Comparison of ENCODE assay signal across 8 cellular contexts in the genomic region with DNA sequence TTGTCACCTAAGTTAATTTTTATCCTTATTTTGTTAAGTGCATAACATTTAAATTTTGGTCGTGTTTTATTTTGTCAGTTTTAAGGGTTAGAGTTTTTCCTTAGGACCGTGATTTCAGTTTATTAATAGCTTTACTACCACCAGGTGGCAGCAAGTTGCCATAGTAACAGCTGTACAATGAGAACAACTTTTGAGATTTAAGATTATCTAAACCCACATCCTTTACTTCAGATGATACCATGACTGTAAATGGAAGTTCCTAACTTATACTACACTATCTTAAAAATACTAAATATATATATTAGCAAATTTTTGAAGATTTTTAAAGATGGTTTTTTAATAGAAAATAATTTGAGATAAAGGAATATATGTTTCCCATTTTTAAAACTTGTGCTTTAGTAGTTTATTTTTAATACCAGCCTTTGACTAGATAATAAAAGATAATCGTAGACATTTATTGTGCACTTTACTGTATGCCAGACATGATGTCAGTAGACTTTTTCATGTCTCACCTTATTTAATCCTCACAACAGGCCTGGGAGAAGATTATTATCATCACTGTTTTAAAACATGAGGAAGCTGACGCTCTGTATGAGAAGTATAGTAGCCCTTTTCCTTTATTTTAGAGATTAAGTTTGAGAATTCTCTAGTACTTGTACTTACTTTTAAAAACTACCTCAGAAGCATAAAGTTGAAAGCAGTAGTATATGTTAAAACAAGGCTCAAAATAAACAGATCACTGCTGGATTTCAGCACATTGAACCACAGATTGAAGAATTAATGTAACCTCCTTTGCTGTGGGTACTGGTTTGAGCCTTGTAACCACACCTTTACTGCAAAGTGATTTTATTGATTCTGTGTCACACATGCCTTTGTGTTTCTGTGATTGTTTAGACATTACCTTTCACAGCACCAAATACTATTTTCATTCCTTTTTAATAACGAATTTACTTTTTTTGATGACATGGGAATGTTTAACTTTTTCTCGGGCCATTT. TPM values are rescaled to one million over a fixed set of nuclear protein-coding genes. Genes with fewer than 3 reads are reported as not detected.
DNase-seq lines count a peak whose midpoint lies in the region; ATAC-seq, FAIRE-seq and TF ChIP-seq lines count a peak whose summit lies in the region.

No MANE protein-coding gene starts in this region.

- H3K4me2 ChIP-seq in Loucy (ENCODE audit: low read depth, low read length, poor library complexity, severe bottlenecking) (peak overlapping the region; percentile 16), H1 (ENCODE audit: insufficient read depth in 1 of 2, low read depth in 2 of 2, low read length in 2 of 2) (no peak overlapping the region)

- H4K8ac ChIP-seq in H1 (ENCODE audit: extremely low read depth, insufficient read depth, low read length) = no peak overlapping the region

- no peak overlapping the region for H2BK12ac ChIP-seq in H1 (ENCODE audit: low read depth, low read length)

- TF ChIP-seq RAD21 in H1 (IDR thresholded peaks at IDR 0.05 in 1 of 2, conservative IDR thresholded peaks at IDR 0.05 in 1 of 2; ENCODE audit: low read depth in 2 of 2, low read length in 2 of 2) = peak; percentile 49 to 59

- H4K20me1 ChIP-seq in Loucy (ENCODE audit: insufficient read depth, low read length, poor library complexity, severe bottlenecking) (peaks cover 27% of the 10 kb centered on the region), H1 (replicated peaks in 1 of 2; ENCODE audit: control insufficient read depth in 1 of 2, insufficient read depth in 2 of 2, low read length in 2 of 2) (no peaks in the 10 kb centered on the region)

- H4K91ac ChIP-seq in H1 (replicated peaks; ENCODE audit: insufficient read length, low read length) = no peak overlapping the region

- H3K27me3 ChIP-seq in Loucy (ENCODE audit: insufficient read depth, low read length, poor library complexity, severe bottlenecking) = no peaks in the 10 kb centered on the region
- no peaks in the 10 kb centered on the region for H3K27me3 ChIP-seq in H1 (replicated peaks in 1 of 4; ENCODE audit: control insufficient read depth in 3 of 4, extremely low read depth in 1 of 4, insufficient read depth in 3 of 4, low read length in 3 of 4)
- no peaks in the 10 kb centered on the region for H3K27me3 ChIP-seq in transverse colon

- no peaks in the 10 kb centered on the region for H3K23me2 ChIP-seq in H1 (ENCODE audit: low read depth, low read length)

- H3K23ac ChIP-seq in H1 (ENCODE audit: insufficient read length) = no peak overlapping the region

- no peak overlapping the region for H2BK120ac ChIP-seq in H1 (replicated peaks; ENCODE audit: low read depth, low read length)

- POLR2A ChIA-PET in H1 (lab: Charles Lee; ENCODE audit: partially characterized antibody) = no interaction called here

- H3K56ac ChIP-seq in H1 (replicated peaks; ENCODE audit: insufficient read length, low read depth, low read length) = no peak overlapping the region

- TF ChIP-seq POLR2A in H1 (IDR thresholded peaks at IDR 0.05; ENCODE audit: control extremely low read depth in 1 of 2, low read depth in 2 of 2, low read length in 2 of 2) (no peak), transverse colon (IDR thresholded peaks at IDR 0.05) (no peak)

- intact Hi-C loops in transverse colon (cut with DNase I; ENCODE audit: low total_unique reads) = no loop called here

- H3K4me1 ChIP-seq in Loucy (ENCODE audit: insufficient read depth, low read length, poor library complexity, severe bottlenecking) (peaks cover 14% of the 10 kb centered on the region), H1 (replicated peaks in 1 of 4; ENCODE audit: control insufficient read depth in 3 of 4, insufficient read depth in 4 of 4, low read length in 3 of 4) (no peaks in the 10 kb centered on the region), transverse colon (peaks cover 0 to 8% (median 0%) of the 10 kb centered on the region in 4 donors)

- WGBS in H1 (ENCODE audit: extremely low coverage in 1 of 2, insufficient coverage in 1 of 2, insufficient read length in 1 of 2, insufficient replicate concordance in 2 of 2, low coverage in 1 of 2, low lambda C conversion rate in 2 of 2, missing lambda C conversion rate in 1 of 2), 2 experiments = 89% methylated on average over 6 of the region's 6 CpGs; no CpG with 5 or more reads in 1 of the 2 experiments
- 55 to 58% methylated on average over 6 of the region's 6 CpGs for WGBS in transverse colon (ENCODE audit: low coverage in 1 of 2), 2 donors

- H3K79me1 ChIP-seq in H1 (ENCODE audit: low read depth, low read length) = no peaks in the 10 kb centered on the region

- no peak overlapping the region for H2BK5ac ChIP-seq in H1 (ENCODE audit: low read depth, low read length)

- H3K36me3 ChIP-seq in Loucy (ENCODE audit: insufficient read depth, low read length) = peaks cover 50% of the 10 kb centered on the region
- H3K36me3 ChIP-seq in H1 (ENCODE audit: control insufficient read depth in 2 of 4, insufficient read depth in 4 of 4, low read length in 3 of 4) = peaks cover 0 to 58% (median 7%) of the 10 kb centered on the region in 4 experiments; a peak in 5 of 8 replicates
- peaks cover 0 to 57% (median 16%) of the 10 kb centered on the region in 4 donors for H3K36me3 ChIP-seq in transverse colon

- DNase-seq in ELR (ENCODE audit: low read depth) = peak; percentile 78
- DNase-seq in activated CD4-positive, CD25-positive, alpha-beta regulatory T cell treated with anti-CD3 and anti-CD28 coated beads, Interleukin-2, amount 50 U/mL, for 16 hours (ENCODE audit: low read depth, low spot score) = peak; percentile 54
- DNase-seq in H1 (ENCODE audit: low read depth in 1 of 2, low spot score in 2 of 2) = no peak
- DNase-seq in myocyte (ENCODE audit: low read depth) = peak; percentile 50
- DNase-seq in transverse colon = peak; percentile 11
- no peak for DNase-seq in cerebellar nuclear complex (lab: John Stamatoyannopoulos, UW)

- in situ Hi-C loops in transverse colon (cut with MboI; ENCODE audit: low pct_ligation_motif_present in 1 of 4, low pct_unique_long_range_greater_than_20kb in 1 of 4, low sequenced_read_pairs in 3 of 4) = loop anchor here in 1 of 4 donors (25.0 kb wide), 1 partner anchor 434 kb away; no protein-coding TSS in a partner anchor

- no peak for TF ChIP-seq EP300 in H1 (IDR thresholded peaks at IDR 0.05; ENCODE audit: borderline replicate concordance in 1 of 2, low read depth in 2 of 2, low read length in 2 of 2)
- TF ChIP-seq EP300 in transverse colon (IDR thresholded peaks at IDR 0.05; ENCODE audit: low read depth) = no peak

- H3K18ac ChIP-seq in H1 (ENCODE audit: extremely low read depth, low read length) = no peak overlapping the region

- H3K9me3 ChIP-seq in Loucy (ENCODE audit: insufficient read depth, low read depth, low read length) (no peaks in the 10 kb centered on the region), H1 (ENCODE audit: insufficient read depth in 2 of 2, low read depth in 1 of 2, low read length in 1 of 2) (no peaks in the 10 kb centered on the region), transverse colon (no peaks in the 10 kb centered on the region)

- H4K5ac ChIP-seq in H1 (ENCODE audit: insufficient read length, low read depth, low read length) = no peak overlapping the region

- TF ChIP-seq CTCF in Loucy (conservative IDR thresholded peaks at IDR 0.05; ENCODE audit: low read length) = peak; percentile 69
- peak in 2 of 3 experiments; percentile 29 to 41; a peak in 2 of 4 replicates for TF ChIP-seq CTCF in H1 (IDR thresholded peaks at IDR 0.05; ENCODE audit: control extremely low read depth in 1 of 3, insufficient read depth in 1 of 3, low read depth in 1 of 3, low read length in 3 of 3)
- TF ChIP-seq CTCF in transverse colon (IDR thresholded peaks at IDR 0.05) = peak in 4 of 5 experiments; percentile 29 to 39 (median 37)

- no peak overlapping the region for H3K14ac ChIP-seq in H1 (ENCODE audit: insufficient read length)

- H3K4me3 ChIP-seq in Loucy (ENCODE audit: low read length, poor library complexity, severe bottlenecking) (no peak overlapping the region), H1 (ENCODE audit: extremely low read depth in 1 of 4, insufficient read depth in 2 of 4, low read depth in 3 of 4, low read length in 4 of 4) (no peak overlapping the region), transverse colon (no peak overlapping the region)

- H3F3A ChIP-seq in Loucy (ENCODE audit: low read depth) = peaks cover 6% of the 10 kb centered on the region; the same call in 1 of the 2 replicates

- no peaks in the 10 kb centered on the region for H3K9me2 ChIP-seq in Loucy (replicated peaks; ENCODE audit: low read depth, low read length)

- H3K9ac ChIP-seq in Loucy (ENCODE audit: low read depth, low read length, poor library complexity, severe bottlenecking) = no peak overlapping the region
- no peak overlapping the region for H3K9ac ChIP-seq in H1 (replicated peaks in 1 of 4; ENCODE audit: extremely low read depth in 1 of 4, low read depth in 3 of 4, low read length in 3 of 4)

- CTCF ChIA-PET in H1 (lab: Charles Lee; ENCODE audit: partially characterized antibody) = interaction anchor here (0.6 to 2.5 kb wide), 12 partner anchors 7 to 647 kb away, joined by 3 to 16 read pairs (median 3); no protein-coding TSS in a partner anchor

- no peak overlapping the region for H3K27ac ChIP-seq in H1 (ENCODE audit: low read depth, low read length)
- H3K27ac ChIP-seq in transverse colon = no peak overlapping the region

- peak; percentile 71 for ATAC-seq in GM21529 (IDR thresholded peaks at IDR 0.05; ENCODE audit: unreplicated experiment)

- no peak overlapping the region for H2BK20ac ChIP-seq in H1 (ENCODE audit: low read length)

- no peaks in the 10 kb centered on the region; the same call in 1 of the 2 replicates for H3K79me2 ChIP-seq in Loucy (ENCODE audit: insufficient read depth, low read length)
- H3K79me2 ChIP-seq in H1 (ENCODE audit: control insufficient read depth in 1 of 2, insufficient read depth in 2 of 2, low read length in 2 of 2) = no peaks in the 10 kb centered on the region

- H2BK15ac ChIP-seq in H1 (ENCODE audit: low read length) = no peak overlapping the region

- no peak overlapping the region for H2AK5ac ChIP-seq in H1 (ENCODE audit: low read depth, low read length)

- H3K4ac ChIP-seq in H1 (replicated peaks; ENCODE audit: insufficient read length, low read depth, low read length) = no peak overlapping the region

- FAIRE-seq in H1 (lab: Jason Lieb, UNC) = no peak

- H2AFZ ChIP-seq in Loucy (ENCODE audit: low read length) (no peak overlapping the region), H1 (ENCODE audit: low read length) (no peak overlapping the region)

RNA-seq across cellular contexts. Expression of a gene that starts 27.5 kb away (rescaled TPM):
- 37.0 and 40.4 TPM in 2 replicates for total RNA-seq in H1 (2021; fragmentation: NEBNext Ultra II Directional; extraction: Animal tissue kit (Norgen Biotek cat#: 25700))
- 10.6 and 14.7 TPM in 2 replicates for polyA plus RNA-seq in H1 (2011; rRNA removed)
- polyA plus RNA-seq in H1 (2011; cell fraction: cytosol; rRNA removed) = 15.7 TPM
- polyA plus RNA-seq in H1 (2011; cell fraction: nucleus; rRNA removed) = 50.7 TPM
- 23.6 to 39.8 TPM (median 26.9 TPM) in 4 replicates for polyA plus RNA-seq in H1 (2012, experiment 1 of 2)
- polyA plus RNA-seq in H1 (2012, experiment 2 of 2) = 1.6 TPM
- 41.8 TPM for polyA plus RNA-seq in H1 (2013, experiment 1 of 2)
- polyA plus RNA-seq in H1 (2013, experiment 2 of 2) = 37.6 TPM
- polyA minus RNA-seq in H1 (2011; rRNA and poly(A)+ RNA removed) = 50.0 and 59.6 TPM in 2 replicates
- 32.8 TPM for polyA minus RNA-seq in H1 (2011; cell fraction: cytosol; rRNA and poly(A)+ RNA removed)
- 145 TPM for polyA minus RNA-seq in H1 (2011; cell fraction: nucleus; rRNA and poly(A)+ RNA removed)
- total RNA-seq in myocyte = 63.1 and 75.7 TPM in 2 replicates
- polyA plus RNA-seq in myocyte (2012) = 26.3 TPM
- 100 to 1,000 TPM in 3 of 4 donors, 10 to 100 TPM in 1; 81.6 to 152 (median 129) TPM for total RNA-seq in transverse colon

Comparison
In these comparisons a context has a peak if more than half of its experiments do, and no peak if none do; other contexts are left out.
1. DNase-seq: peak in ELR (single experiment), activated CD4-positive, CD25-positive, alpha-beta regulatory T cell treated with anti-CD3 and anti-CD28 coated beads, Interleukin-2, amount 50 U/mL, for 16 hours (single experiment), myocyte (single experiment) and transverse colon (single experiment); none in H1 (0 of 2) and cerebellar nuclear complex (0 of 2).
2. Peak in every context shown above with its lines, with median percentiles within 50 percentile points of each other: CTCF ChIP-seq.